In genomic region chr5:139246394-139246793, GRCh38 we compare ENCODE assay signal across 8 cellular contexts.
A peak's percentile ranks its signal among the peaks of the same experiment; 100 is the strongest.
DNase-seq lines count a peak whose midpoint lies in the region; ATAC-seq, FAIRE-seq and TF ChIP-seq lines count a peak whose summit lies in the region.

No MANE protein-coding gene starts in this region.

- TF ChIP-seq CTCF in brain microvascular endothelial cell (IDR thresholded peaks at IDR 0.05; ENCODE audit: low read depth, low read length, missing control alignments), result peak; percentile 7

- no peaks in the 10 kb centered on the region for H3K36me3 ChIP-seq in brain microvascular endothelial cell (replicated peaks)

- DNase-seq in GDM1 (lab: John Stamatoyannopoulos, UW) (peak; percentile 90), SIG-M5 treated with dmso at 0.1 percent for 504 hours (lab: John Stamatoyannopoulos, UW; ENCODE audit: unreplicated experiment) (peak; percentile 95), brain microvascular endothelial cell (peak; percentile 43), amniotic stem cell (lab: John Stamatoyannopoulos, UW) (no peak), RCC 7860 (ENCODE audit: low spot score) (no peak), ecto neural progenitor cell (ENCODE audit: low spot score) (no peak)
- DNase-seq in stimulated activated CD4-positive, alpha-beta T cell treated with anti-CD3 and anti-CD28 coated beads, Interleukin-12 subunit alpha, Interleukin-12 subunit beta, amount 100 ng/mL, for 4 hours, result peak; percentile 52

- no peak overlapping the region for H3K4me3 ChIP-seq in brain microvascular endothelial cell (ENCODE audit: low read depth, low read length)

- H3K27me3 ChIP-seq in brain microvascular endothelial cell (replicated peaks), result no peaks in the 10 kb centered on the region

- peak overlapping the region; percentile 10 for H3K27ac ChIP-seq in brain microvascular endothelial cell

- FAIRE-seq in RCC 7860 (lab: Jason Lieb, UNC), result no peak

- ATAC-seq in GM21423 (IDR thresholded peaks at IDR 0.05; ENCODE audit: unreplicated experiment), result no peak

- in situ Hi-C loops in brain microvascular endothelial cell (cut with HindIII; ENCODE audit: low pct_ligation_motif_present, low sequenced_read_pairs), result no loop called here

Comparison
In these comparisons a context has a peak if more than half of its experiments do, and no peak if none do; other contexts are left out.
1. DNase-seq: peak in GDM1 (single experiment), SIG-M5 treated with dmso at 0.1 percent for 504 hours (single experiment), brain microvascular endothelial cell (single experiment) and stimulated activated CD4-positive, alpha-beta T cell treated with anti-CD3 and anti-CD28 coated beads, Interleukin-12 subunit alpha, Interleukin-12 subunit beta, amount 100 ng/mL, for 4 hours (single experiment); none in amniotic stem cell (single experiment), RCC 7860 (single experiment) and ecto neural progenitor cell (single experiment).